ENCODE assay signal across 9 cellular contexts in genomic region chr16:3074860-3075545, GRCh38. TPM values are rescaled to one million over a fixed set of nuclear protein-coding genes. Genes with fewer than 3 reads are reported as not detected.
DNase-seq lines count a peak whose midpoint lies in the region; ATAC-seq, FAIRE-seq and TF ChIP-seq lines count a peak whose summit lies in the region.
"Had no signal": no experiment of that assay in that cellular context is flagged by ENCODE, and none has a peak within 500 bp of the region (broad histone marks: within the 10 kb centered on the region; RNA-seq: fewer than 3 reads in every experiment).

No MANE protein-coding gene starts in this region.

- H3K4me1 ChIP-seq in HUES6 (ENCODE audit: control insufficient read depth, insufficient read depth, low read length) = peaks cover 14% of the 10 kb centered on the region

- no peaks in the 10 kb centered on the region for H3K36me3 ChIP-seq in HUES6 (ENCODE audit: control insufficient read depth, insufficient read depth, low read length)

- WGBS in lower leg skin, 2 donors = 63 to 69% methylated on average over 10 of the region's 10 CpGs

- peaks cover 5% of the 10 kb centered on the region; the same call in 1 of the 2 replicates for H3K27me3 ChIP-seq in HUES6 (ENCODE audit: control insufficient read depth, insufficient read depth, low read length)

- H3K9ac ChIP-seq in HUES6 (ENCODE audit: low read length) = peak overlapping the region; percentile 42

- TF ChIP-seq CTCF in lower leg skin (IDR thresholded peaks at IDR 0.05) = no peak

- no peak for ATAC-seq in HG03439 (IDR thresholded peaks at IDR 0.05; ENCODE audit: unreplicated experiment)

- intact Hi-C loops in head of caudate nucleus (cut with DNase I) (no loop called here), lower leg skin (cut with DNase I; ENCODE audit: low total_unique reads) (no loop called here)

- H3K4me3 ChIP-seq in HUES6 (ENCODE audit: low read depth, low read length) = no peak overlapping the region
- H3K4me3 ChIP-seq in lower leg skin (ENCODE audit: low read depth, poor library complexity, severe bottlenecking) = no peak overlapping the region

- H3K9me3 ChIP-seq in HUES6 (ENCODE audit: control insufficient read depth, insufficient read depth, low read depth, low read length) = no peaks in the 10 kb centered on the region

- peak; percentile 92 for FAIRE-seq in GM19239 (lab: Jason Lieb, UNC)

- TF ChIP-seq POLR2A in lower leg skin (IDR thresholded peaks at IDR 0.05) = no peak

- no peak overlapping the region for H3K27ac ChIP-seq in HUES6 (ENCODE audit: low read depth, low read length)

- DNase-seq in GM19239 (ENCODE audit: insufficient read length, low spot score) (peak; percentile 69), mucosa of gallbladder (ENCODE audit: low spot score) (peak; percentile 47), head of caudate nucleus (no peak), lower leg skin (ENCODE audit: low spot score in 2 of 2) (no peak), NCI-H1417 treated with DMSO at 0.1 percent for 48 hours (lab: John Stamatoyannopoulos, UW) (no peak)
- peak; percentile 73 for DNase-seq in activated CD8-positive, alpha-beta memory T cell treated with anti-CD3 and anti-CD28 coated beads, Interleukin-2, amount 50 U/mL, for 24 hours (ENCODE audit: extremely low read depth)

RNA-seq across cellular contexts. Expression of gene IL32, which starts 9.6 kb away (rescaled TPM):
- total RNA-seq in mucosa of gallbladder (134 TPM), lower leg skin (1 to 10 TPM in 3 of 4 donors, under 1 TPM in 1; 0.80 to 7.2 (median 5.1) TPM)

RNA-seq across cellular contexts. Expression of gene ZSCAN10, which starts 24.1 kb away (rescaled TPM):
- total RNA-seq in mucosa of gallbladder = 0.37 TPM
- not detected for total RNA-seq in lower leg skin

RNA-seq across cellular contexts. Expression of gene MMP25, which starts 28.6 kb away (rescaled TPM):
- total RNA-seq in mucosa of gallbladder (1.1 TPM), lower leg skin (under 1 TPM in 3 of 4 donors, not detected in 1; 0.30 to 0.81 (median 0.49) TPM)

RNA-seq across cellular contexts. Expression of gene ZNF205, which starts 37.4 kb away (rescaled TPM):
- total RNA-seq in mucosa of gallbladder (14.2 TPM), lower leg skin (10 to 100 TPM; 15.1 to 25.3 (median 18.5) TPM)

RNA-seq across cellular contexts. Expression of gene BICDL2, which starts 38.3 kb away (rescaled TPM):
- total RNA-seq in mucosa of gallbladder = 86.1 TPM
- 100 to 1,000 TPM in 3 of 4 donors, 10 to 100 TPM in 1; 87.2 to 115 (median 106) TPM for total RNA-seq in lower leg skin
- total RNA-seq: NCI-H460 had no signal

Comparison
In these comparisons a context has a peak if more than half of its experiments do, and no peak if none do; other contexts are left out.
1. DNase-seq: peak in GM19239 (single experiment), activated CD8-positive, alpha-beta memory T cell treated with anti-CD3 and anti-CD28 coated beads, Interleukin-2, amount 50 U/mL, for 24 hours (single experiment) and mucosa of gallbladder (single experiment); none in head of caudate nucleus (0 of 42), lower leg skin (0 of 2) and NCI-H1417 treated with DMSO at 0.1 percent for 48 hours (single experiment).
2. RNA of gene IL32, which starts 9.6 kb away (total RNA-seq): 134 TPM in mucosa of gallbladder (single experiment); 0.80 to 7.2 TPM in lower leg skin; every median in the first group is over 10 times any median in the second.